ENCODE assay signal across 8 cellular contexts in genomic region chr5:149960272-149961185, GRCh38.
DNase-seq lines count a peak whose midpoint lies in the region; ATAC-seq and TF ChIP-seq lines count a peak whose summit lies in the region.

Gene SLC26A2, plus strand, starts transcription at chr5:149960758. Its CDS starts 16,895 bp downstream, at chr5:149977653.

- H3K27me3 Mint-ChIP-seq in central memory CD8-positive, alpha-beta T cell: no peaks in the 10 kb centered on the region

- H3K4me3 Mint-ChIP-seq in central memory CD8-positive, alpha-beta T cell: peak within 1 kb of the TSS; percentile 91

- H3K27ac Mint-ChIP-seq in central memory CD8-positive, alpha-beta T cell (ENCODE audit: low read depth): peak within 1 kb of the TSS; percentile 95

- DNase-seq in AG08396 (ENCODE audit: low spot score): peak; percentile 98
- DNase-seq in NCI-H345 (lab: John Stamatoyannopoulos, UW): peak; percentile 97
- DNase-seq in activated CD4-positive, CD25-positive, alpha-beta regulatory T cell (lab: John Stamatoyannopoulos, UW): peak; percentile 80 to 88 (median 86)
- peak; percentile 79 to 88 for DNase-seq in central memory CD8-positive, alpha-beta T cell (ENCODE audit: low spot score in 2 of 2)
- DNase-seq in iris pigment epithelial cell (ENCODE audit: low read depth): peak; percentile 99
- DNase-seq in stimulated activated CD4-positive, alpha-beta T cell treated with anti-CD3 and anti-CD28 coated beads, Interleukin-12 subunit alpha, Interleukin-12 subunit beta, amount 100 ng/mL, for 4 hours: peak; percentile 91

- peak; percentile 97 for TF ChIP-seq POLR2A in GM18951 (IDR thresholded peaks at IDR 0.05; ENCODE audit: extremely low read depth, insufficient read depth, insufficient read length)

- H3K4me1 Mint-ChIP-seq in central memory CD8-positive, alpha-beta T cell: peaks cover 35% of the 10 kb centered on the region

- in situ Hi-C loops in GM18951 (cut with MboI; ENCODE audit: low sequenced_read_pairs, unreplicated experiment): no loop called here

- H3K9me3 Mint-ChIP-seq in central memory CD8-positive, alpha-beta T cell: no peaks in the 10 kb centered on the region

- peak; percentile 97 for ATAC-seq in HG03196 (IDR thresholded peaks at IDR 0.05; ENCODE audit: unreplicated experiment)
- peak; percentile 99 for ATAC-seq in central memory CD8-positive, alpha-beta T cell (replicated peaks; ENCODE audit: extremely low read depth, poor library complexity, severe bottlenecking)

- peaks cover 6% of the 10 kb centered on the region for H3K36me3 Mint-ChIP-seq in central memory CD8-positive, alpha-beta T cell (ENCODE audit: insufficient read depth)

Comparison
In these comparisons a context has a peak if more than half of its experiments do, and no peak if none do; other contexts are left out.
1. Peak in every context shown above with its lines: DNase-seq and ATAC-seq.